In genomic region chr1:100184536-100184935, GRCh38 we compare ENCODE assay signal across 13 cellular contexts. TPM values are rescaled to one million over a fixed set of nuclear protein-coding genes. Genes with fewer than 3 reads are reported as not detected.
DNase-seq lines count a peak whose midpoint lies in the region; ATAC-seq and TF ChIP-seq lines count a peak whose summit lies in the region.
"Had no signal": no experiment of that assay in that cellular context is flagged by ENCODE, and none has a peak within 500 bp of the region (broad histone marks: within the 10 kb centered on the region; RNA-seq: fewer than 3 reads in every experiment).

No MANE protein-coding gene starts in this region.

- no peaks in the 10 kb centered on the region for H3K4me1 Mint-ChIP-seq in endodermal cell
- no peaks in the 10 kb centered on the region for H3K4me1 Mint-ChIP-seq in progenitor cell of endocrine pancreas (ENCODE audit: low read depth)

- H3K27ac ChIP-seq in endodermal cell (ENCODE audit: low read depth, low read length) = no peak overlapping the region
- H3K27ac ChIP-seq: foreskin keratinocyte, SJCRH30, testis had no signal

- H3K9me3 Mint-ChIP-seq in endodermal cell = no peaks in the 10 kb centered on the region
- peaks cover 2% of the 10 kb centered on the region for H3K9me3 Mint-ChIP-seq in progenitor cell of endocrine pancreas (ENCODE audit: low read depth)

- DNase-seq in HUDEP-2 (lab: John Stamatoyannopoulos, UW; ENCODE audit: unreplicated experiment in 76 of 76) = peak in 41 of 76 experiments; percentile 1 to 71 (median 17)
- DNase-seq in kidney tubule cell (ENCODE audit: low spot score) = peak; percentile 68
- no peak for DNase-seq in endodermal cell
- no peak for DNase-seq in NCI-H526 (lab: John Stamatoyannopoulos, UW)
- DNase-seq in progenitor cell of endocrine pancreas (ENCODE audit: low spot score, unreplicated experiment) = no peak
- no peak for DNase-seq in germinal center (ENCODE audit: low spot score)
- DNase-seq: caudate nucleus, foreskin keratinocyte, NCI-H1048, testis had no signal

- WGBS in endodermal cell (ENCODE audit: insufficient coverage in 1 of 2, insufficient read length in 1 of 2), 2 experiments = 46% methylated on average over 1 of the region's 1 CpG; no CpG with 5 or more reads in 1 of the 2 experiments

- H3K27me3 Mint-ChIP-seq in endodermal cell (ENCODE audit: insufficient read depth) (no peaks in the 10 kb centered on the region), progenitor cell of endocrine pancreas (no peaks in the 10 kb centered on the region)

- TF ChIP-seq CTCF in endodermal cell (conservative IDR thresholded peaks at IDR 0.05) (no peak), progenitor cell of endocrine pancreas (IDR thresholded peaks at IDR 0.05; ENCODE audit: unreplicated experiment) (no peak)

- H3K27me3 ChIP-seq in endodermal cell (ENCODE audit: control insufficient read depth, insufficient read depth, low read length, poor library complexity, severe bottlenecking) = no peaks in the 10 kb centered on the region
- H3K27me3 ChIP-seq: foreskin keratinocyte, SJCRH30, testis had no signal

- H3K9ac ChIP-seq in endodermal cell (ENCODE audit: extremely low read depth, low read length, poor library complexity, severe bottlenecking) = no peak overlapping the region

- no peak overlapping the region for H3K4me3 Mint-ChIP-seq in endodermal cell
- H3K4me3 Mint-ChIP-seq in progenitor cell of endocrine pancreas (ENCODE audit: low read depth) = no peak overlapping the region

- H3K27ac Mint-ChIP-seq in endodermal cell = no peak overlapping the region
- no peak overlapping the region for H3K27ac Mint-ChIP-seq in progenitor cell of endocrine pancreas

- peaks cover 4% of the 10 kb centered on the region for H3K36me3 ChIP-seq in endodermal cell (ENCODE audit: control insufficient read depth, insufficient read depth, low read length)
- H3K36me3 ChIP-seq: SJCRH30 had no signal

- H3K4me1 ChIP-seq in endodermal cell (ENCODE audit: control insufficient read depth, insufficient read depth, low read length) = no peaks in the 10 kb centered on the region
- H3K4me1 ChIP-seq: foreskin keratinocyte, testis had no signal

- no peak overlapping the region for H3K4me3 ChIP-seq in endodermal cell (ENCODE audit: low read length)
- H3K4me3 ChIP-seq: SJCRH30, testis had no signal

- peaks cover 11% of the 10 kb centered on the region for H3K9me3 ChIP-seq in endodermal cell (ENCODE audit: control insufficient read depth, low read length)
- H3K9me3 ChIP-seq: SJCRH30, testis had no signal

- ATAC-seq in GM18867 (IDR thresholded peaks at IDR 0.05; ENCODE audit: unreplicated experiment) = peak; percentile 77
- ATAC-seq in GM21786 (IDR thresholded peaks at IDR 0.05; ENCODE audit: unreplicated experiment) = peak; percentile 85
- ATAC-seq: foreskin keratinocyte had no signal

- H3K36me3 Mint-ChIP-seq in endodermal cell (ENCODE audit: low read depth) (no peaks in the 10 kb centered on the region), progenitor cell of endocrine pancreas (ENCODE audit: insufficient read depth) (peaks cover 5% of the 10 kb centered on the region)

RNA-seq across cellular contexts. Expression of gene LRRC39, which starts 6.5 kb away (rescaled TPM):
- under 1 TPM; 0.24 to 0.84 TPM for total RNA-seq in endodermal cell
- 1.2 TPM for polyA plus RNA-seq in endodermal cell (2013, experiment 1 of 2)
- 1.2 TPM for polyA plus RNA-seq in endodermal cell (2013, experiment 2 of 2)
- 1.1 and 1.8 TPM in 2 replicates for total RNA-seq in progenitor cell of endocrine pancreas

RNA-seq across cellular contexts. Expression of gene TRMT13, which starts 51.6 kb away (rescaled TPM):
- total RNA-seq in endodermal cell = 10 to 100 TPM; 11.4 to 18.9 TPM
- polyA plus RNA-seq in endodermal cell (2013, experiment 1 of 2) = 16.3 TPM
- polyA plus RNA-seq in endodermal cell (2013, experiment 2 of 2) = 15.6 TPM
- 23.9 and 26.2 TPM in 2 replicates for total RNA-seq in progenitor cell of endocrine pancreas

RNA-seq across cellular contexts. Expression of gene SASS6, which starts 51.8 kb away (rescaled TPM):
- 10 to 100 TPM in 1 of 2 donors, 1 to 10 TPM in 1; 8.8 to 15.3 TPM for total RNA-seq in endodermal cell
- 10.5 TPM for polyA plus RNA-seq in endodermal cell (2013, experiment 1 of 2)
- polyA plus RNA-seq in endodermal cell (2013, experiment 2 of 2) = 11.3 TPM
- 11.1 and 11.5 TPM in 2 replicates for total RNA-seq in progenitor cell of endocrine pancreas

Comparison
In these comparisons a context has a peak if more than half of its experiments do, and no peak if none do; other contexts are left out.
1. DNase-seq: peak in HUDEP-2 (41 of 76) and kidney tubule cell (single experiment); none in endodermal cell (single experiment), NCI-H526 (0 of 2), progenitor cell of endocrine pancreas (single experiment) and germinal center (single experiment).